ENCODE assay signal across 36 cellular contexts in the genomic region with DNA sequence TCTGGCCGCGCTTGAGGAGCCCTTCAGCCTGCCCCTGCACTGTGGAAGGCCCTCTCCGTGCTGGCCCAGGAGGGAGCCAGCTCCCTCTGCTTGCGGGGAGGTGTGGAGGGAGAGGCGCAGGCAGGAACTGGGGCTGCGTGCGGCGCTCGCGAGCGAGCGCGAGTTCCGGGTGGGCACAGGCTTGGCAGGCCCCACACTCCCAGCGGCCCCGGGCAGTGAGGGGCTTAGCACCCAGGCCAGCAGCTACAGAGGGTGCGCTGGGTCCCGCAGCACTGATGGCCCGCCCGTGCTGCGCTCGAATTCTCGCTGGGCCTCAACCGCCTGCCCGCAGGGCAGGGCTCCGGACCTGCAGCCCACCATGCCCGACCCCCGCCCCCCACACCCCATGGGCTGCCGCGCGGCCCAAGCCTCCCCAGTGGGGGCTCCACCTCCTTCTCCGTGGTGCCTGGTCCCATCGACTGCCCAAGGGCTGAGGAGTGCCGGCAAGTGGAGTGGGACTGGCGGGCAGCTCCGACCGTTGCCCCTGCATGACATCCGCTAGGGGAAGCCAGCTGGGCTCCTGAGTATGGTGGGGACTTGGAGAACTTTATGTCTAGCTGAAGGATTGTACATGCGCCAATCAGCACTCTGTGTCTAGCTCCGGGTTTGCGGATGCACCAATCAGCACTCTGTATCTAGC. TPM values are rescaled to one million over a fixed set of nuclear protein-coding genes. Genes with fewer than 3 reads are reported as not detected.
"Had no signal": no experiment of that assay in that cellular context is flagged by ENCODE, and none has a peak within 500 bp of the region (broad histone marks: within the 10 kb centered on the region; RNA-seq: fewer than 3 reads in every experiment).

No MANE protein-coding gene starts in this region.

- H3K36me3 ChIP-seq: brain microvascular endothelial cell, Peyer's patch had no signal

- H3K9me3 ChIP-seq: Peyer's patch had no signal

- DNase-seq: activated B cell treated with CpG ODN at 0.5 μM for 24 hours; activated CD4-positive, alpha-beta memory T cell treated with anti-CD3 and anti-CD28 coated beads for 36 hours; activated CD4-positive, alpha-beta T cell treated with anti-CD3 and anti-CD28 coated beads for 4 hours; activated CD4-positive, alpha-beta T cell treated with anti-CD3 and anti-CD28 coated beads, Interleukin-2, amount 50 U/mL, for 1 hour; activated CD4-positive, CD25-positive, alpha-beta regulatory T cell treated with anti-CD3 and anti-CD28 coated beads, Interleukin-2, amount 50 U/mL, for 72 hours; activated CD8-positive, alpha-beta memory T cell treated with anti-CD3 and anti-CD28 coated beads for 24 hours; activated CD8-positive, alpha-beta memory T cell treated with anti-CD3 and anti-CD28 coated beads, Interleukin-2, amount 10 ng/mL, durations not matched to agents 7 days and 5 days; activated CD8-positive, alpha-beta memory T cell treated with anti-CD3 and anti-CD28 coated beads, Interleukin-2, amount 50 U/mL, for 48 hours; activated effector memory CD4-positive, alpha-beta T cell treated with Interleukin-2 at 50 U/mL for 16 hours; activated naive CD4-positive, alpha-beta T cell treated with anti-CD3 and anti-CD28 coated beads, Interleukin-2, amount 10 ng/mL, durations not matched to agents 7 days and 5 days; activated naive CD8-positive, alpha-beta T cell treated with anti-CD3 and anti-CD28 coated beads for 36 hours; activated T-cell treated with anti-CD3 and anti-CD28 coated beads, Interleukin-2, amount 50 U/mL, for 48 hours; amniotic stem cell; brain microvascular endothelial cell; MM.1S; MV-4-11; NCI-H1092; NCI-H1436 treated with DMSO at 0.1 percent for 48 hours; NCI-H187; NCI-H2029 treated with DMSO at 0.1 percent for 48 hours; NCI-H2107; NCI-H2171; NCI-H510A; NCI-H526; NCI-H748 treated with DMSO at 0.1 percent for 48 hours; NK-92 treated with Interleukin-12 subunit alpha and Interleukin-12 subunit beta, amount 100 ng/mL, for 24 hours; PC-3; Peyer's patch; RPMI8226; SW 1271; T-helper 1 cell; T-helper 2 cell; T-helper 9 cell had no signal

- ATAC-seq: activated CD8-positive, alpha-beta memory T cell treated with anti-CD3 and anti-CD28 coated beads, Interleukin-2, amount 10 ng/mL, durations not matched to agents 7 days and 5 days; PC-3; Right ventricle myocardium inferior had no signal

- H3K9ac ChIP-seq: KMS-11 had no signal

- H3K4me3 ChIP-seq: Peyer's patch had no signal

- H3K27me3 ChIP-seq: brain microvascular endothelial cell, Peyer's patch had no signal

- H3K4me1 ChIP-seq: Peyer's patch had no signal

- H3K27ac ChIP-seq: brain microvascular endothelial cell, KMS-11, Peyer's patch, VCaP had no signal

RNA-seq across cellular contexts. Expression of gene COL24A1, which starts 46.0 kb away (rescaled TPM):
- total RNA-seq: activated B cell treated with CpG ODN at 0.5 μM for 24 hours; activated CD4-positive, alpha-beta memory T cell treated with anti-CD3 and anti-CD28 coated beads for 36 hours; activated CD8-positive, alpha-beta memory T cell treated with anti-CD3 and anti-CD28 coated beads, Interleukin-2, amount 10 ng/mL, durations not matched to agents 7 days and 5 days; activated naive CD8-positive, alpha-beta T cell treated with anti-CD3 and anti-CD28 coated beads for 36 hours had no signal
